7 cellular contexts compared by ENCODE assay signal in the genomic region with DNA sequence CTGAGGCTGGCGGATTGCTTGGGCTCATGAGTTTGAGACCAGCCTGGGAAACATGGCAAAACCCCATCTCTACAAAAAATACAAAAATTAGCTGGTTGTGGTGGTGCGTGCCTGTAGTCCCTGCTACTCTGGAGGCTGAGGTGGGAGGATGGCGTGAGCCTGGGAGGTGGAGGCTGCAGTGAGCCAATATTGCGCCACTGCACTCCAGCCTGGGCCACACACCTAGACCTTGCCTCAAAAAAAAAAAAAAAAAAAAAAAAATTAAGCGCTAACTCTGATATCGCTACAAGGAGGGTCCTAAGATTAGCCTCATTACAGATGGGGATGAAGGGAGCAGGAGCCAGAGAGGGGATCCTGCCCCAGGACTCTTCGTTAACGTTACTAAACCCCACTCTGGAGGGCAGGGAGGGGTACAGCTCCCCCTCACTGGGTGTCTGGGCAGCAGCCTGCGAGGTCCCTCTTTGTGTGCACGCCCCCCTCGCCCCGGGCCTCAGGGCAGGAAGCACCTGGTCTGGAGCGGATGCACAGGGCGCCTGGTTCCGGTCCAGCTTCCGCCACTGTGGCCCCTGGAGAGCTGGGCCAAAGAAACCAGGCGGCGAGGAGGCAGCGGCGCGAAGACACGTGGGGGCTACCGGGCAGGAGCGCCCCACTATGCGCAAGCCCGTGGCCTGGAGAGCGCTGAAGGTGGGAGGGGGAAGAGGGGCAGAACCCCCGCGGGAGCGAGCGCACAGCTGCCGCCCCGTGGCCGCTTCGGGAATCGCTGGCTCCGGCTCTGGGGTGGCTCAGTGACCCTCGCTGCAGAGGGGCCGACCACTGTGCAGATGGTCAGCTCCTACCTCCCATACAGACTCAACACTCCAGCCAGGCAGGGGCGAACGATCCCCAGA. TPM values are rescaled to one million over a fixed set of nuclear protein-coding genes. Genes with fewer than 3 reads are reported as not detected.
DNase-seq lines count a peak whose midpoint lies in the region; ATAC-seq and TF ChIP-seq lines count a peak whose summit lies in the region.

No MANE protein-coding gene starts in this region.

- H3K9me3 Mint-ChIP-seq in activated T-cell treated with anti-CD3 and anti-CD28 coated beads, Interleukin-2, amount 50 U/mL, for 24 hours, result peaks cover 3% of the 10 kb centered on the region

- peak; percentile 83 for TF ChIP-seq CTCF in Loucy (conservative IDR thresholded peaks at IDR 0.05; ENCODE audit: low read length)
- TF ChIP-seq CTCF in esophagus muscularis mucosa (IDR thresholded peaks at IDR 0.05), result peak; percentile 68 to 92 (median 72)
- peak in 2 of 3 donors; percentile 28 to 44 for TF ChIP-seq CTCF in ovary (IDR thresholded peaks at IDR 0.05)

- no peaks in the 10 kb centered on the region for H3K9me3 ChIP-seq in Loucy (ENCODE audit: insufficient read depth, low read depth, low read length)
- no peaks in the 10 kb centered on the region for H3K9me3 ChIP-seq in esophagus muscularis mucosa
- H3K9me3 ChIP-seq in ovary, result no peaks in the 10 kb centered on the region

- H3K79me2 ChIP-seq in Loucy (ENCODE audit: insufficient read depth, low read length), result peaks cover 68% of the 10 kb centered on the region

- no peak for TF ChIP-seq EP300 in esophagus muscularis mucosa (IDR thresholded peaks at IDR 0.05)
- TF ChIP-seq EP300 in ovary (IDR thresholded peaks at IDR 0.05), result no peak

- DNase-seq in activated T-cell treated with anti-CD3 and anti-CD28 coated beads, Interleukin-2, amount 50 U/mL, for 24 hours, result peak; percentile 85
- DNase-seq in esophagus muscularis mucosa (ENCODE audit: extremely low spot score) (no peak), ovary (peak; percentile 41 to 69 (median 59)), mesenteric fat pad (ENCODE audit: low spot score) (no peak), NCI-H187 treated with DMSO at 0.1 percent for 48 hours (lab: John Stamatoyannopoulos, UW) (no peak)

- H2AFZ ChIP-seq in Loucy (ENCODE audit: low read length), result peak overlapping the region; percentile 2; the same call in 1 of the 2 replicates

- peak overlapping the region; percentile 97 for H3K4me2 ChIP-seq in Loucy (ENCODE audit: low read depth, low read length, poor library complexity, severe bottlenecking)

- H3K27me3 ChIP-seq in Loucy (ENCODE audit: insufficient read depth, low read length, poor library complexity, severe bottlenecking) (peaks cover 25% of the 10 kb centered on the region), esophagus muscularis mucosa (no peaks in the 10 kb centered on the region), ovary (no peaks in the 10 kb centered on the region)

- H3K4me3 ChIP-seq in Loucy (ENCODE audit: low read length, poor library complexity, severe bottlenecking), result peak overlapping the region; percentile 94
- peak overlapping the region; percentile 29 to 49 (median 31) for H3K4me3 ChIP-seq in esophagus muscularis mucosa
- H3K4me3 ChIP-seq in ovary, result no peak overlapping the region

- H3K4me1 ChIP-seq in Loucy (ENCODE audit: insufficient read depth, low read length, poor library complexity, severe bottlenecking), result peaks cover 16% of the 10 kb centered on the region
- peaks cover 39 to 58% (median 55%) of the 10 kb centered on the region in 4 donors for H3K4me1 ChIP-seq in esophagus muscularis mucosa
- peaks cover 8% of the 10 kb centered on the region for H3K4me1 ChIP-seq in ovary (ENCODE audit: insufficient read depth)

- peak overlapping the region; percentile 81 for H3K4me3 Mint-ChIP-seq in activated T-cell treated with anti-CD3 and anti-CD28 coated beads, Interleukin-2, amount 50 U/mL, for 24 hours

- peak overlapping the region; percentile 92 for H3K27ac Mint-ChIP-seq in activated T-cell treated with anti-CD3 and anti-CD28 coated beads, Interleukin-2, amount 50 U/mL, for 24 hours

- no peaks in the 10 kb centered on the region for H3K27me3 Mint-ChIP-seq in activated T-cell treated with anti-CD3 and anti-CD28 coated beads, Interleukin-2, amount 50 U/mL, for 24 hours

- H3K9me2 ChIP-seq in Loucy (replicated peaks; ENCODE audit: low read depth, low read length), result no peaks in the 10 kb centered on the region

- H3K27ac ChIP-seq in esophagus muscularis mucosa (replicated peaks in 1 of 4) (peak overlapping the region; percentile 70 to 90 (median 75)), ovary (peak overlapping the region in 1 of 2 donors; percentile 66)

- peaks cover 41% of the 10 kb centered on the region for H3K36me3 Mint-ChIP-seq in activated T-cell treated with anti-CD3 and anti-CD28 coated beads, Interleukin-2, amount 50 U/mL, for 24 hours (ENCODE audit: low read depth)

- peaks cover 23% of the 10 kb centered on the region for H3K36me3 ChIP-seq in Loucy (ENCODE audit: insufficient read depth, low read length)
- H3K36me3 ChIP-seq in esophagus muscularis mucosa, result peaks cover 0 to 31% (median 13%) of the 10 kb centered on the region in 4 donors
- no peaks in the 10 kb centered on the region for H3K36me3 ChIP-seq in ovary

- peaks cover 45% of the 10 kb centered on the region for H3K4me1 Mint-ChIP-seq in activated T-cell treated with anti-CD3 and anti-CD28 coated beads, Interleukin-2, amount 50 U/mL, for 24 hours (ENCODE audit: low read depth)

- intact Hi-C loops in esophagus muscularis mucosa (cut with DNase I) (no loop called here), ovary (cut with DNase I) (loop anchor here in 1 of 4 donors (5.0 kb wide), 1 partner anchor 42 kb away; no protein-coding TSS in a partner anchor)

- H4K20me1 ChIP-seq in Loucy (ENCODE audit: insufficient read depth, low read length, poor library complexity, severe bottlenecking), result peaks cover 30% of the 10 kb centered on the region

- peaks cover 18% of the 10 kb centered on the region for H3F3A ChIP-seq in Loucy (ENCODE audit: low read depth)

- peak overlapping the region; percentile 100 for H3K9ac ChIP-seq in Loucy (ENCODE audit: low read depth, low read length, poor library complexity, severe bottlenecking)

- peak; percentile 35 for ATAC-seq in GM19035 (IDR thresholded peaks at IDR 0.05; ENCODE audit: unreplicated experiment)

- TF ChIP-seq POLR2A in esophagus muscularis mucosa (IDR thresholded peaks at IDR 0.05; ENCODE audit: low read depth) (no peak), ovary (IDR thresholded peaks at IDR 0.05) (no peak)

- 41% methylated on average over 19 of the region's 41 CpGs for WGBS in esophagus muscularis mucosa
- 42 to 51% (median 49%) methylated on average over 37 to 41 of the region's 41 CpGs for WGBS in ovary, 3 donors

RNA-seq across cellular contexts. Expression of gene LYL1, which starts 1.5 kb away (rescaled TPM):
- total RNA-seq in esophagus muscularis mucosa (10 to 100 TPM; 11.9 to 20.2 (median 17.0) TPM), ovary (1 to 10 TPM; 2.9 to 7.4 (median 6.7) TPM), mesenteric fat pad (11.5 TPM)
- polyA plus RNA-seq in ovary, result 1 to 10 TPM in 1 of 2 donors, under 1 TPM in 1; 0.90 to 5.0 TPM

RNA-seq across cellular contexts. Expression of gene TRMT1, which starts 12.3 kb away (rescaled TPM):
- 10 to 100 TPM; 21.4 to 27.6 (median 26.9) TPM for total RNA-seq in esophagus muscularis mucosa
- 10 to 100 TPM; 23.6 to 54.8 (median 38.7) TPM for total RNA-seq in ovary
- polyA plus RNA-seq in ovary, result 10 to 100 TPM in 1 of 2 donors, 1 to 10 TPM in 1; 7.6 to 37.2 TPM
- total RNA-seq in mesenteric fat pad, result 33.2 TPM

RNA-seq across cellular contexts. Expression of gene NACC1, which starts 13.9 kb away (rescaled TPM):
- total RNA-seq in esophagus muscularis mucosa, result 10 to 100 TPM; 24.5 to 61.6 (median 29.6) TPM
- 10 to 100 TPM in 6 of 7 donors, 1 to 10 TPM in 1; 5.1 to 31.4 (median 21.8) TPM for total RNA-seq in ovary
- polyA plus RNA-seq in ovary, result 10 to 100 TPM in 1 of 2 donors, 1 to 10 TPM in 1; 3.2 to 14.8 TPM
- total RNA-seq in mesenteric fat pad, result 45.2 TPM

RNA-seq across cellular contexts. Expression of gene STX10, which starts 46.0 kb away (rescaled TPM):
- total RNA-seq in esophagus muscularis mucosa (10 to 100 TPM; 50.2 to 62.6 (median 56.6) TPM), ovary (10 to 100 TPM; 36.5 to 54.8 (median 43.0) TPM), mesenteric fat pad (45.4 TPM)
- 10 to 100 TPM; 15.3 to 57.8 TPM for polyA plus RNA-seq in ovary

RNA-seq across cellular contexts. Expression of gene IER2, which starts 46.0 kb away (rescaled TPM):
- total RNA-seq in esophagus muscularis mucosa, result 100 to 1,000 TPM in 1 of 4 donors, 10 to 100 TPM in 3; 29.1 to 144 (median 62.3) TPM
- total RNA-seq in ovary, result 100 to 1,000 TPM in 3 of 7 donors, 10 to 100 TPM in 4; 55.3 to 301 (median 82.8) TPM
- polyA plus RNA-seq in ovary, result 10 to 100 TPM; 47.4 to 64.4 TPM
- 229 TPM for total RNA-seq in mesenteric fat pad

Comparison
In these comparisons a context has a peak if more than half of its experiments do, and no peak if none do; other contexts are left out.
1. DNase-seq: peak in activated T-cell treated with anti-CD3 and anti-CD28 coated beads, Interleukin-2, amount 50 U/mL, for 24 hours (single experiment) and ovary (5 of 5); none in esophagus muscularis mucosa (single experiment), mesenteric fat pad (single experiment) and NCI-H187 treated with DMSO at 0.1 percent for 48 hours (single experiment).
2. Peak in every context shown above with its lines, with median percentiles within 50 percentile points of each other: CTCF ChIP-seq.